In genomic region chr5:150163547-150164059, GRCh38 we compare ENCODE assay signal across 12 cellular contexts. TPM values are rescaled to one million over a fixed set of nuclear protein-coding genes. Genes with fewer than 3 reads are reported as not detected.
A peak's percentile ranks its signal among the peaks of the same experiment; 100 is the strongest.
DNase-seq lines count a peak whose midpoint lies in the region; TF ChIP-seq lines count a peak whose summit lies in the region.
"Had no signal": no experiment of that assay in that cellular context is flagged by ENCODE, and none has a peak within 500 bp of the region (broad histone marks: within the 10 kb centered on the region; RNA-seq: fewer than 3 reads in every experiment).

No MANE protein-coding gene starts in this region.

- peak overlapping the region; percentile 59 for H3K27ac Mint-ChIP-seq in osteocyte (ENCODE audit: unreplicated experiment)
- H3K27ac Mint-ChIP-seq: activated naive CD4-positive, alpha-beta T cell treated with anti-CD3 and anti-CD28 coated beads for 36 hours; CD4-positive, CD25-positive, alpha-beta regulatory T cell had no signal

- H3K4me2 ChIP-seq in OCI-LY3 (ENCODE audit: low read length) = peak overlapping the region; percentile 52; the same call in 1 of the 2 replicates

- H3K9me3 ChIP-seq in OCI-LY3 (ENCODE audit: insufficient read depth, low read length) = no peaks in the 10 kb centered on the region
- no peaks in the 10 kb centered on the region for H3K9me3 ChIP-seq in effector memory CD4-positive, alpha-beta T cell (ENCODE audit: control insufficient read depth, low read length)

- H3K27ac ChIP-seq in OCI-LY3 (ENCODE audit: low read length) = no peak overlapping the region
- no peak overlapping the region for H3K27ac ChIP-seq in effector memory CD4-positive, alpha-beta T cell (ENCODE audit: insufficient read depth, low read length, poor library complexity, severe bottlenecking)

- H3K4me1 ChIP-seq in OCI-LY3 (ENCODE audit: low read length) = peaks cover 31% of the 10 kb centered on the region
- H3K4me1 ChIP-seq in effector memory CD4-positive, alpha-beta T cell (ENCODE audit: control insufficient read depth, insufficient read depth, low read length, poor library complexity, severe bottlenecking) = no peaks in the 10 kb centered on the region

- no peak for DNase-seq in AG10803 (ENCODE audit: low read depth)
- peak; percentile 45 for DNase-seq in fibroblast of the aortic adventitia (ENCODE audit: low read depth)
- no peak for DNase-seq in osteocyte (ENCODE audit: extremely low spot score, unreplicated experiment)
- DNase-seq in activated effector memory CD4-positive, alpha-beta T cell treated with Interleukin-2 at 50 U/mL for 16 hours = no peak
- DNase-seq in effector memory CD4-positive, alpha-beta T cell = no peak
- no peak for DNase-seq in T-helper 1 cell
- DNase-seq in cerebellum (ENCODE audit: low spot score) = no peak
- DNase-seq: activated naive CD4-positive, alpha-beta T cell treated with anti-CD3 and anti-CD28 coated beads for 36 hours; CD4-positive, CD25-positive, alpha-beta regulatory T cell; erythroblast had no signal

- H2AFZ ChIP-seq in OCI-LY3 (ENCODE audit: low read depth, low read length) = 0 out of 2 replicates have a peak overlapping the region, but pooled peaks have one; percentile 11

- no peaks in the 10 kb centered on the region for H3K36me3 Mint-ChIP-seq in osteocyte (ENCODE audit: unreplicated experiment)
- H3K36me3 Mint-ChIP-seq: CD4-positive, CD25-positive, alpha-beta regulatory T cell had no signal

- no peaks in the 10 kb centered on the region for H3K27me3 ChIP-seq in OCI-LY3 (ENCODE audit: low read depth, low read length)
- H3K27me3 ChIP-seq in effector memory CD4-positive, alpha-beta T cell (replicated peaks; ENCODE audit: control insufficient read depth, insufficient read depth, low read length, poor library complexity, severe bottlenecking) = peaks cover 16% of the 10 kb centered on the region

- H3K4me3 ChIP-seq in AG10803 (ENCODE audit: low read length) (no peak overlapping the region), OCI-LY3 (ENCODE audit: low read length) (no peak overlapping the region), fibroblast of the aortic adventitia (ENCODE audit: low read depth, low read length) (no peak overlapping the region)
- H3K4me3 ChIP-seq in effector memory CD4-positive, alpha-beta T cell (ENCODE audit: insufficient read depth, low read depth, low read length, poor library complexity, severe bottlenecking) = no peak overlapping the region
- H3K4me3 ChIP-seq: skin epidermis had no signal

- no peaks in the 10 kb centered on the region for H3K79me2 ChIP-seq in OCI-LY3 (ENCODE audit: low read length)

- no peaks in the 10 kb centered on the region for H3K9me3 Mint-ChIP-seq in osteocyte (ENCODE audit: unreplicated experiment)
- H3K9me3 Mint-ChIP-seq: activated naive CD4-positive, alpha-beta T cell treated with anti-CD3 and anti-CD28 coated beads for 36 hours had no signal

- H3K9ac ChIP-seq in OCI-LY3 (ENCODE audit: low read length) = no peak overlapping the region

- H3K4me1 Mint-ChIP-seq in osteocyte (ENCODE audit: unreplicated experiment) = peaks cover 54% of the 10 kb centered on the region
- H3K4me1 Mint-ChIP-seq: CD4-positive, CD25-positive, alpha-beta regulatory T cell had no signal

- H4K20me1 ChIP-seq in OCI-LY3 (ENCODE audit: insufficient read depth, low read length) = no peaks in the 10 kb centered on the region

- TF ChIP-seq CTCF in AG10803 (conservative IDR thresholded peaks at IDR 0.05; ENCODE audit: low read length) (peak; percentile 35), OCI-LY3 (IDR thresholded peaks at IDR 0.05; ENCODE audit: low read depth, low read length) (no peak), fibroblast of the aortic adventitia (IDR thresholded peaks at IDR 0.05; ENCODE audit: insufficient read depth, low read length) (peak; percentile 49), osteocyte (IDR thresholded peaks at IDR 0.05) (no peak)

- no peaks in the 10 kb centered on the region for H3K27me3 Mint-ChIP-seq in osteocyte (ENCODE audit: unreplicated experiment)

- no peak overlapping the region for H3K4me3 Mint-ChIP-seq in osteocyte (ENCODE audit: unreplicated experiment)
- H3K4me3 Mint-ChIP-seq: activated naive CD4-positive, alpha-beta T cell treated with anti-CD3 and anti-CD28 coated beads for 36 hours; CD4-positive, CD25-positive, alpha-beta regulatory T cell had no signal

- H3K36me3 ChIP-seq in OCI-LY3 (replicated peaks; ENCODE audit: low read depth, low read length) = no peaks in the 10 kb centered on the region
- no peaks in the 10 kb centered on the region for H3K36me3 ChIP-seq in effector memory CD4-positive, alpha-beta T cell (ENCODE audit: control insufficient read depth, insufficient read depth, low read length)

RNA-seq across cellular contexts. Expression of gene CDX1, which starts 3.0 kb away (rescaled TPM):
- total RNA-seq in fibroblast of the aortic adventitia (ENCODE audit: low replicate concordance) (0.18 and 0.65 TPM in 2 replicates), osteocyte (0.71 and 1.0 TPM in 2 replicates), cerebellum (not detected)
- total RNA-seq: activated naive CD4-positive, alpha-beta T cell treated with anti-CD3 and anti-CD28 coated beads for 36 hours; CD4-positive, CD25-positive, alpha-beta regulatory T cell had no signal

RNA-seq across cellular contexts. Expression of gene PDGFRB, which starts 8.0 kb away (rescaled TPM):
- total RNA-seq in fibroblast of the aortic adventitia (ENCODE audit: low replicate concordance) (111 and 180 TPM in 2 replicates), osteocyte (1,093 and 1,131 TPM in 2 replicates), cerebellum (37.9 TPM)
- total RNA-seq: CD4-positive, CD25-positive, alpha-beta regulatory T cell had no signal

RNA-seq across cellular contexts. Expression of gene SLC6A7, which starts 26.3 kb away (rescaled TPM):
- total RNA-seq in fibroblast of the aortic adventitia (ENCODE audit: low replicate concordance) = not detected in 2 replicates
- not detected in 2 replicates for total RNA-seq in osteocyte
- total RNA-seq in cerebellum = 5.9 TPM
- total RNA-seq: activated naive CD4-positive, alpha-beta T cell treated with anti-CD3 and anti-CD28 coated beads for 36 hours; CD4-positive, CD25-positive, alpha-beta regulatory T cell had no signal

Comparison
In these comparisons a context has a peak if more than half of its experiments do, and no peak if none do; other contexts are left out.
1. CTCF ChIP-seq: peak in AG10803 (single experiment) and fibroblast of the aortic adventitia (single experiment); none in OCI-LY3 (single experiment) and osteocyte (single experiment).